Comparison of ENCODE assay signal across 8 cellular contexts in the genomic region with DNA sequence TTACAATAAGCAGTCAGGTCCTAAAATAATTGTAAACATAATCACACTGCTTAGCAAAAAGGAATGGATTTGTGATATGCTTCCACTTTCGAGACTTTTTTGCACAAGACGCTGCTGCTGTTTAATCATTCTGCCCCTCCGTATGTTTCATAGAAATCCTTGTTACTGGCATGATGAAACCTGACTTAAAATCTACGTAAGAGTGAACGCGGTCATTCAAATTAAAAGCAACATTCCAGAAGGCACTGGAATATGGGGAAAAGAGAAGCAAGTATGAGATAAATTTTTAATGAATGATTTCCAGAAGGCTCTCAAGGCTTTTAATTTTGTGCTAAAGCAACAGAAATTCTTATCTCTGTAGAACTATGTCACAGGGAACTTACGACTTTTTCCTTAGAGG. TPM values are rescaled to one million over a fixed set of nuclear protein-coding genes. Genes with fewer than 3 reads are reported as not detected.
DNase-seq lines count a peak whose midpoint lies in the region; ATAC-seq lines count a peak whose summit lies in the region.

No MANE protein-coding gene starts in this region.

- DNase-seq in HT-29 (ENCODE audit: low spot score) (peak; percentile 16), right cardiac atrium (no peak), NCI-H82 (lab: John Stamatoyannopoulos, UW) (no peak), DMS53 treated with DMSO at 0.1 percent for 48 hours (lab: John Stamatoyannopoulos, UW; ENCODE audit: unreplicated experiment) (no peak)
- no peak for DNase-seq in activated CD4-positive, alpha-beta memory T cell treated with anti-CD3 and anti-CD28 coated beads for 36 hours
- no peak for DNase-seq in stimulated activated effector memory CD8-positive, alpha-beta T cell treated with anti-CD3 and anti-CD28 coated beads, Interleukin-12 subunit alpha, Interleukin-12 subunit beta, amount 100 ng/mL, for 72 hours (ENCODE audit: low spot score in 2 of 2)

- 55% methylated on average over 7 of the region's 7 CpGs for WGBS in right cardiac atrium

- intact Hi-C loops in activated CD4-positive, alpha-beta memory T cell treated with anti-CD3 and anti-CD28 coated beads for 36 hours (cut with micrococcal nuclease), result loop anchor here (2.0 to 5.0 kb wide), 4 partner anchors 125 to 1887 kb away; partner anchors contain the start of genes GPR137C and TXNDC16
- intact Hi-C loops in right cardiac atrium (cut with DNase I), result no loop called here

- peak overlapping the region; percentile 88 for H3K4me3 Mint-ChIP-seq in activated CD4-positive, alpha-beta memory T cell treated with anti-CD3 and anti-CD28 coated beads for 36 hours
- peak overlapping the region; percentile 73 for H3K4me3 Mint-ChIP-seq in stimulated activated effector memory CD8-positive, alpha-beta T cell treated with anti-CD3 and anti-CD28 coated beads, Interleukin-12 subunit alpha, Interleukin-12 subunit beta, amount 100 ng/mL, for 72 hours

- no peaks in the 10 kb centered on the region for H3K9me3 Mint-ChIP-seq in activated CD4-positive, alpha-beta memory T cell treated with anti-CD3 and anti-CD28 coated beads for 36 hours
- no peaks in the 10 kb centered on the region for H3K9me3 Mint-ChIP-seq in stimulated activated effector memory CD8-positive, alpha-beta T cell treated with anti-CD3 and anti-CD28 coated beads, Interleukin-12 subunit alpha, Interleukin-12 subunit beta, amount 100 ng/mL, for 72 hours

- H3K4me1 Mint-ChIP-seq in activated CD4-positive, alpha-beta memory T cell treated with anti-CD3 and anti-CD28 coated beads for 36 hours (ENCODE audit: low read depth), result peaks cover 61% of the 10 kb centered on the region
- peaks cover 52% of the 10 kb centered on the region for H3K4me1 Mint-ChIP-seq in stimulated activated effector memory CD8-positive, alpha-beta T cell treated with anti-CD3 and anti-CD28 coated beads, Interleukin-12 subunit alpha, Interleukin-12 subunit beta, amount 100 ng/mL, for 72 hours

- ATAC-seq in right cardiac atrium (no peak), HG02623 (IDR thresholded peaks at IDR 0.05; ENCODE audit: unreplicated experiment) (no peak), HG02678 (IDR thresholded peaks at IDR 0.05; ENCODE audit: unreplicated experiment) (no peak)
- no peak for ATAC-seq in stimulated activated effector memory CD8-positive, alpha-beta T cell treated with anti-CD3 and anti-CD28 coated beads, Interleukin-12 subunit alpha, Interleukin-12 subunit beta, amount 100 ng/mL, for 72 hours

- POLR2A ChIA-PET in activated CD4-positive, alpha-beta memory T cell treated with anti-CD3 and anti-CD28 coated beads for 36 hours (lab: Charles Lee), result interaction anchor here (1.2 kb wide), 1 partner anchor 42 kb away, joined by 4 read pairs; no protein-coding TSS in a partner anchor

- H3K27me3 ChIP-seq in right cardiac atrium (ENCODE audit: control insufficient read depth, insufficient read depth), result no peaks in the 10 kb centered on the region

- H3K27me3 Mint-ChIP-seq in activated CD4-positive, alpha-beta memory T cell treated with anti-CD3 and anti-CD28 coated beads for 36 hours, result no peaks in the 10 kb centered on the region

- H3K27ac ChIP-seq in right cardiac atrium (ENCODE audit: low read length), result no peak overlapping the region

- H3K4me3 ChIP-seq in right cardiac atrium (ENCODE audit: low read length), result peak overlapping the region; percentile 90

- H3K4me1 ChIP-seq in right cardiac atrium (ENCODE audit: control insufficient read depth, insufficient read depth, low read length), result peaks cover 3% of the 10 kb centered on the region

- CTCF ChIA-PET in activated CD4-positive, alpha-beta memory T cell treated with anti-CD3 and anti-CD28 coated beads for 36 hours (lab: Charles Lee), result interaction anchor here (0.6 kb wide), 1 partner anchor 837 kb away, joined by 5 read pairs; no protein-coding TSS in a partner anchor

- H3K27ac Mint-ChIP-seq in activated CD4-positive, alpha-beta memory T cell treated with anti-CD3 and anti-CD28 coated beads for 36 hours, result peak overlapping the region; percentile 93
- H3K27ac Mint-ChIP-seq in stimulated activated effector memory CD8-positive, alpha-beta T cell treated with anti-CD3 and anti-CD28 coated beads, Interleukin-12 subunit alpha, Interleukin-12 subunit beta, amount 100 ng/mL, for 72 hours, result peak overlapping the region; percentile 87

- H3K36me3 Mint-ChIP-seq in activated CD4-positive, alpha-beta memory T cell treated with anti-CD3 and anti-CD28 coated beads for 36 hours, result peaks cover 19% of the 10 kb centered on the region
- H3K36me3 Mint-ChIP-seq in stimulated activated effector memory CD8-positive, alpha-beta T cell treated with anti-CD3 and anti-CD28 coated beads, Interleukin-12 subunit alpha, Interleukin-12 subunit beta, amount 100 ng/mL, for 72 hours, result peaks cover 39% of the 10 kb centered on the region

- no peaks in the 10 kb centered on the region for H3K9me3 ChIP-seq in right cardiac atrium (ENCODE audit: control insufficient read depth, low read length)

RNA-seq across cellular contexts. Expression of gene CNIH1, which starts 1.1 kb away (rescaled TPM):
- 23.0 and 41.3 TPM in 2 replicates for total RNA-seq in HT-29 (2014; rRNA removed; shearing (Covaris generic))
- total RNA-seq in activated CD4-positive, alpha-beta memory T cell treated with anti-CD3 and anti-CD28 coated beads for 36 hours, result 10 to 100 TPM; 84.2 to 89.9 TPM
- total RNA-seq in right cardiac atrium, result 100 to 1,000 TPM; 102 to 114 (median 110) TPM
- 92.2 TPM for polyA plus RNA-seq in right cardiac atrium

RNA-seq across cellular contexts. Expression of gene CDKN3, which starts 43.2 kb away (rescaled TPM):
- total RNA-seq in HT-29 (2014; rRNA removed; shearing (Covaris generic)), result 28.7 and 31.5 TPM in 2 replicates
- 10 to 100 TPM; 96.2 to 99.2 TPM for total RNA-seq in activated CD4-positive, alpha-beta memory T cell treated with anti-CD3 and anti-CD28 coated beads for 36 hours
- 1 to 10 TPM; 3.5 to 8.1 (median 7.1) TPM for total RNA-seq in right cardiac atrium
- 10.4 TPM for polyA plus RNA-seq in right cardiac atrium

RNA-seq across cellular contexts. Expression of gene GMFB, which starts 48.7 kb away (rescaled TPM):
- total RNA-seq in HT-29 (2014; rRNA removed; shearing (Covaris generic)), result 15.6 and 18.1 TPM in 2 replicates
- total RNA-seq in activated CD4-positive, alpha-beta memory T cell treated with anti-CD3 and anti-CD28 coated beads for 36 hours, result 10 to 100 TPM; 39.0 to 43.6 TPM
- 10 to 100 TPM; 32.7 to 37.5 (median 35.8) TPM for total RNA-seq in right cardiac atrium
- polyA plus RNA-seq in right cardiac atrium, result 13.2 TPM
